8 cellular contexts compared by ENCODE assay signal in the genomic region with DNA sequence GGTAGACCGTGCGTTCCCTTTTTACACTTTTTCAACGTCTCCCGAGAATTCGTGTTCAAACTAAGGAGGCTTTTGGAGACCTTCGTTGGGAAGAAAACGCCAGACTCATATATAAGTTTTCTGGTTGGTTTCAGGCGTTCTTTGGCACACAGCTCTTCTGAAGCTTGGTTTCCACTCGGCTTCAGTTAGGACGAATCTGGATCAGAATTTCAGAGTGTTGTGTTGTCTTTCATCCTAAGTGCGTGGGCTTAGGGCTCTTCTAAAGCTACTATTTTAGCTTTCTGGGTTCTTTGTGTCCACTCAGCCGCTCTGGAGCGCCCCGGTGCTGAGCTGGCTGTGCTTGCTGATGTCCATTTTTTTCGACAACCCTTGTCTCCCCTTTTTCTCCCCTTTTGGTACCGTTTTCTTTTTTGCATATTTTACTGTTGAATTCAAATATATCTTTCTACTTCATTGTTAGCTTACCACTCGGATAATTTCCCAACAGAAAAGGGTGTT. TPM values are rescaled to one million over a fixed set of nuclear protein-coding genes. Genes with fewer than 3 reads are reported as not detected.
DNase-seq lines count a peak whose midpoint lies in the region; ATAC-seq and TF ChIP-seq lines count a peak whose summit lies in the region.

No MANE protein-coding gene starts in this region.

- H3K9me3 Mint-ChIP-seq in Calu3 (ENCODE audit: low read depth, unreplicated experiment) (peaks cover 3% of the 10 kb centered on the region), endothelial cell (ENCODE audit: unreplicated experiment) (no peaks in the 10 kb centered on the region), nephron progenitor cell (peaks cover 9% of the 10 kb centered on the region)

- peak overlapping the region; percentile 90 for H3K4me3 Mint-ChIP-seq in Calu3 (ENCODE audit: low read depth, unreplicated experiment)
- peak overlapping the region; percentile 94 for H3K4me3 Mint-ChIP-seq in endothelial cell (ENCODE audit: unreplicated experiment)
- peak overlapping the region; percentile 93 for H3K4me3 Mint-ChIP-seq in nephron progenitor cell

- CTCF ChIA-PET in Calu3 (lab: Charles Lee) = interaction anchor here (0.9 kb wide), 1 partner anchor 22 kb away, joined by 3 read pairs; no protein-coding TSS in a partner anchor

- no TSS peak for BruUV-seq in Calu3 (replicated peaks; lab: Mats Ljungman, UMichigan)

- intact Hi-C loops in Calu3 (cut with micrococcal nuclease; ENCODE audit: unreplicated experiment) = no loop called here

- H3K36me3 Mint-ChIP-seq in Calu3 (ENCODE audit: insufficient read depth, unreplicated experiment) = peaks cover 77% of the 10 kb centered on the region
- H3K36me3 Mint-ChIP-seq in endothelial cell (ENCODE audit: low read depth, unreplicated experiment) = peaks cover 40% of the 10 kb centered on the region
- peaks cover 57% of the 10 kb centered on the region for H3K36me3 Mint-ChIP-seq in nephron progenitor cell (ENCODE audit: low read depth)

- DNase-seq in Calu3 (no peak), OCI-M1 (lab: John Stamatoyannopoulos, UW) (peak; percentile 53), endothelial cell (ENCODE audit: low spot score) (no peak), nephron progenitor cell (no peak), NCI-H2227 treated with DMSO at 0.1 percent for 48 hours (lab: John Stamatoyannopoulos, UW) (no peak), HK-2 (ENCODE audit: unreplicated experiment) (no peak)

- TF ChIP-seq CTCF in Calu3 (IDR thresholded peaks at IDR 0.05; ENCODE audit: unreplicated experiment) (no peak), endothelial cell (IDR thresholded peaks at IDR 0.05; ENCODE audit: unreplicated experiment) (no peak), nephron progenitor cell (IDR thresholded peaks at IDR 0.05) (no peak)

- H3K4me1 Mint-ChIP-seq in Calu3 (ENCODE audit: low read depth, unreplicated experiment) (peaks cover 42% of the 10 kb centered on the region), endothelial cell (ENCODE audit: unreplicated experiment) (peaks cover 49% of the 10 kb centered on the region), nephron progenitor cell (peaks cover 61% of the 10 kb centered on the region)

- peak overlapping the region; percentile 96 for H3K27ac Mint-ChIP-seq in Calu3 (ENCODE audit: unreplicated experiment)
- H3K27ac Mint-ChIP-seq in endothelial cell (ENCODE audit: unreplicated experiment) = peak overlapping the region; percentile 97
- H3K27ac Mint-ChIP-seq in nephron progenitor cell = peak overlapping the region; percentile 91

- ATAC-seq in HG03108 (IDR thresholded peaks at IDR 0.05; ENCODE audit: unreplicated experiment) (no peak), HG02970 (IDR thresholded peaks at IDR 0.05; ENCODE audit: low FRiP score, unreplicated experiment) (no peak)

- no peaks in the 10 kb centered on the region for H3K27me3 Mint-ChIP-seq in Calu3 (ENCODE audit: unreplicated experiment)
- peaks cover 24% of the 10 kb centered on the region for H3K27me3 Mint-ChIP-seq in endothelial cell (ENCODE audit: unreplicated experiment)
- H3K27me3 Mint-ChIP-seq in nephron progenitor cell (ENCODE audit: low read depth, poor library complexity) = peaks cover 2% of the 10 kb centered on the region

RNA-seq across cellular contexts. Expression of a gene that starts 1.1 kb away (rescaled TPM):
- total RNA-seq in Calu3 (2022) = 870 and 905 TPM in 2 replicates
- 456 TPM for total RNA-seq in endothelial cell (ENCODE audit: unreplicated experiment)

RNA-seq across cellular contexts. Expression of a gene that starts 23.5 kb away (rescaled TPM):
- total RNA-seq in Calu3 (2022) (269 TPM in 2 replicates), endothelial cell (ENCODE audit: unreplicated experiment) (195 TPM)

RNA-seq across cellular contexts. Expression of a gene that starts 33.5 kb away (rescaled TPM):
- total RNA-seq in Calu3 (2022) = 2.0 and 2.4 TPM in 2 replicates
- 0.90 TPM for total RNA-seq in endothelial cell (ENCODE audit: unreplicated experiment)

RNA-seq across cellular contexts. Expression of a gene that starts 33.8 kb away (rescaled TPM):
- total RNA-seq in Calu3 (2022) (7.9 and 13.2 TPM in 2 replicates), endothelial cell (ENCODE audit: unreplicated experiment) (not detected)

RNA-seq across cellular contexts. Expression of a gene that starts 44.7 kb away (rescaled TPM):
- total RNA-seq in Calu3 (2022) (not detected in 2 replicates), endothelial cell (ENCODE audit: unreplicated experiment) (not detected)
